ENCODE assay signal across 12 cellular contexts in the genomic region with DNA sequence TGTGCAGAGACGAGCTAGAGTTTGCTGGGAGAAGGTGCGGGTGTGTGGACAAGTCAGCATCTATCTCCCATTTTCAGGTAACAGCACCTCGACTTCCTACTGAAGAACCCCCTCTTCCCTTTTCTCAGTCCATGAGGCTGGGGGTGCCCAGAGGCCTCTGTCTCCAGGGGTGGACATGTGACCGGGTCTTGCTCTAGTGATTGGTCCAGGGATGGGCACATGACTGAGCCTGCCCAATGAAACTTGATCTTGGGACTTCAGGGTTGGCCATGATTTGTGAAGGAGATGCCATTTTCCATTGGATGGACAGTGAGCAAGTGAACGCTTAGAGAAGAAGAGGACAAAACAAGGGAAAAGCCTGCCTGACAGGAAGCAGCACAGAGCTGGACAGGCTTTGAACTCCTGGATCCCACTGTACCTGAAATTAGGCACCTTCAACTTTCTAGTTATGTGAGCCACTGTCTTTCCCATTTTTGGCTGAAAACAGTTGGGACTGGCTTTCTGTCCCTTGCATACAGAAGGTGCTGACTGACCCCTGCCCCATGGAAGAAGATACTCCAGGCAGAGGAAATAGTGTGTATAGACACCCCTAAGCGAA.
A peak's percentile ranks its signal among the peaks of the same experiment; 100 is the strongest.
DNase-seq lines count a peak whose midpoint lies in the region; ATAC-seq and TF ChIP-seq lines count a peak whose summit lies in the region.
"Had no signal": no experiment of that assay in that cellular context is flagged by ENCODE, and none has a peak within 500 bp of the region (broad histone marks: within the 10 kb centered on the region; RNA-seq: fewer than 3 reads in every experiment).

No MANE protein-coding gene starts in this region.

- H3K27ac ChIP-seq in heart left ventricle (peak overlapping the region in 7 of 12 donors; percentile 15 to 74 (median 59)), breast epithelium (peak overlapping the region; percentile 91 to 96), right lobe of liver (peak overlapping the region in 2 of 3 donors; percentile 48 to 75), upper lobe of left lung (peak overlapping the region in 3 of 4 donors; percentile 68 to 89 (median 79))
- no peak overlapping the region for H3K27ac ChIP-seq in CD8-positive, alpha-beta T cell (ENCODE audit: low read depth, low read length)

- TF ChIP-seq CTCF in heart left ventricle (IDR thresholded peaks at IDR 0.05) = no peak
- TF ChIP-seq CTCF in breast epithelium (IDR thresholded peaks at IDR 0.05) = no peak
- no peak for TF ChIP-seq CTCF in right lobe of liver (IDR thresholded peaks at IDR 0.05)
- TF ChIP-seq CTCF in upper lobe of left lung (IDR thresholded peaks at IDR 0.05) = no peak
- no peak for TF ChIP-seq CTCF in CD8-positive, alpha-beta T cell (IDR thresholded peaks at IDR 0.05)

- no peak overlapping the region for H3K4me3 ChIP-seq in heart left ventricle
- peak overlapping the region in 1 of 3 donors; percentile 32 for H3K4me3 ChIP-seq in breast epithelium
- H3K4me3 ChIP-seq in right lobe of liver = no peak overlapping the region
- no peak overlapping the region for H3K4me3 ChIP-seq in upper lobe of left lung
- H3K4me3 ChIP-seq in CD8-positive, alpha-beta T cell (ENCODE audit: low read depth, low read length) = no peak overlapping the region

- no peak for TF ChIP-seq POLR2A in heart left ventricle (IDR thresholded peaks at IDR 0.05)
- no peak for TF ChIP-seq POLR2A in breast epithelium (IDR thresholded peaks at IDR 0.05)
- no peak for TF ChIP-seq POLR2A in right lobe of liver (IDR thresholded peaks at IDR 0.05)
- no peak for TF ChIP-seq POLR2A in upper lobe of left lung (IDR thresholded peaks at IDR 0.05)

- TF ChIP-seq EP300 in upper lobe of left lung (IDR thresholded peaks at IDR 0.05) = no peak

- H3K27me3 ChIP-seq in heart left ventricle (no peaks in the 10 kb centered on the region), breast epithelium (no peaks in the 10 kb centered on the region), right lobe of liver (no peaks in the 10 kb centered on the region), upper lobe of left lung (no peaks in the 10 kb centered on the region)
- no peaks in the 10 kb centered on the region for H3K27me3 ChIP-seq in CD8-positive, alpha-beta T cell (ENCODE audit: insufficient read depth, low read length)

- H3K4me3 Mint-ChIP-seq in CD8-positive, alpha-beta T cell = no peak overlapping the region
- H3K4me3 Mint-ChIP-seq: activated CD8-positive, alpha-beta memory T cell treated with anti-CD3 and anti-CD28 coated beads, Interleukin-2, amount 10 ng/mL, durations not matched to agents 7 days and 5 days had no signal

- no peak overlapping the region for H3K27ac Mint-ChIP-seq in CD8-positive, alpha-beta T cell
- H3K27ac Mint-ChIP-seq: activated CD8-positive, alpha-beta memory T cell treated with anti-CD3 and anti-CD28 coated beads, Interleukin-2, amount 10 ng/mL, durations not matched to agents 7 days and 5 days had no signal

- H3K4me1 Mint-ChIP-seq in CD8-positive, alpha-beta T cell (ENCODE audit: low read depth) = no peaks in the 10 kb centered on the region

- peaks cover 0 to 4% (median 0%) of the 10 kb centered on the region in 12 donors for H3K9me3 ChIP-seq in heart left ventricle
- H3K9me3 ChIP-seq in breast epithelium = no peaks in the 10 kb centered on the region
- H3K9me3 ChIP-seq in right lobe of liver = no peaks in the 10 kb centered on the region
- no peaks in the 10 kb centered on the region for H3K9me3 ChIP-seq in upper lobe of left lung
- H3K9me3 ChIP-seq in CD8-positive, alpha-beta T cell (ENCODE audit: low read length) = no peaks in the 10 kb centered on the region

- DNase-seq in heart left ventricle (no peak), Right ventricle myocardium inferior (ENCODE audit: missing footprints) (no peak), breast epithelium (ENCODE audit: low spot score in 2 of 2) (no peak), right lobe of liver (no peak), upper lobe of left lung (no peak)
- DNase-seq in CD8-positive, alpha-beta T cell = no peak
- DNase-seq in stimulated activated CD4-positive, alpha-beta T cell treated with anti-CD3 and anti-CD28 coated beads, Interleukin-4, amount 100 ng/mL, for 24 hours = no peak
- DNase-seq: activated CD8-positive, alpha-beta memory T cell treated with anti-CD3 and anti-CD28 coated beads, Interleukin-2, amount 10 ng/mL, durations not matched to agents 7 days and 5 days; GDM1; stimulated activated CD4-positive, alpha-beta T cell treated with anti-CD3 and anti-CD28 coated beads, Interleukin-2, amount 100 ng/mL, for 48 hours; T-helper 1 cell had no signal

- peaks cover 6% of the 10 kb centered on the region for H3K27me3 Mint-ChIP-seq in CD8-positive, alpha-beta T cell (ENCODE audit: low read depth)

- ATAC-seq in heart left ventricle (no peak), Right ventricle myocardium inferior (no peak), right lobe of liver (peak in 1 of 4 donors; percentile 1), upper lobe of left lung (ENCODE audit: low FRiP score in 2 of 2) (peak in 1 of 2 donors; percentile 29), HG03097 (IDR thresholded peaks at IDR 0.05; ENCODE audit: low FRiP score, unreplicated experiment) (no peak)
- ATAC-seq in CD8-positive, alpha-beta T cell = no peak
- ATAC-seq: activated CD8-positive, alpha-beta memory T cell treated with anti-CD3 and anti-CD28 coated beads, Interleukin-2, amount 10 ng/mL, durations not matched to agents 7 days and 5 days had no signal

- intact Hi-C loops in heart left ventricle (cut with DNase I) = loop anchor here in 2 of 10 donors (5.0 to 10.0 kb wide), 2 partner anchors 61 to 121 kb away; partner anchors contain the start of gene CEBPB (in 1 of the 2)
- intact Hi-C loops in Right ventricle myocardium inferior (cut with DNase I) = loop anchor here (5.0 kb wide), 1 partner anchor 64 kb away; no protein-coding TSS in a partner anchor
- intact Hi-C loops in breast epithelium (cut with DNase I; ENCODE audit: low total_unique reads) = no loop called here
- intact Hi-C loops in right lobe of liver (cut with DNase I) = loop anchor here (10.0 kb wide), 2 partner anchors 51 to 61 kb away; no protein-coding TSS in a partner anchor
- intact Hi-C loops in CD8-positive, alpha-beta T cell (cut with DNase I, micrococcal nuclease) = no loop called here

- WGBS in heart left ventricle, 4 donors = 69 to 75% (median 74%) methylated on average over 6 of the region's 6 CpGs
- 77% methylated on average over 5 of the region's 6 CpGs for WGBS in right lobe of liver (ENCODE audit: insufficient coverage, low coverage, low lambda C conversion rate, missing lambda C conversion rate)
- 69 to 84% methylated on average over 5 to 6 of the region's 6 CpGs for WGBS in upper lobe of left lung, 2 donors

- H3K36me3 ChIP-seq in heart left ventricle = no peaks in the 10 kb centered on the region
- no peaks in the 10 kb centered on the region for H3K36me3 ChIP-seq in breast epithelium
- H3K36me3 ChIP-seq in right lobe of liver = no peaks in the 10 kb centered on the region
- H3K36me3 ChIP-seq in upper lobe of left lung = no peaks in the 10 kb centered on the region
- H3K36me3 ChIP-seq in CD8-positive, alpha-beta T cell (ENCODE audit: insufficient read depth, low read length) = no peaks in the 10 kb centered on the region

- POLR2A ChIA-PET in CD8-positive, alpha-beta T cell (lab: Charles Lee) = no interaction called here

- CTCF ChIA-PET in CD8-positive, alpha-beta T cell (lab: Charles Lee) = no interaction called here

- H3K4me1 ChIP-seq in heart left ventricle (peaks cover 1 to 49% (median 20%) of the 10 kb centered on the region in 12 donors), breast epithelium (peaks cover 9 to 18% of the 10 kb centered on the region in 2 donors), right lobe of liver (peaks cover 0 to 33% (median 12%) of the 10 kb centered on the region in 4 donors), upper lobe of left lung (peaks cover 30 to 55% (median 36%) of the 10 kb centered on the region in 4 donors)
- no peaks in the 10 kb centered on the region for H3K4me1 ChIP-seq in CD8-positive, alpha-beta T cell (ENCODE audit: insufficient read depth, low read length)

- H3K36me3 Mint-ChIP-seq in CD8-positive, alpha-beta T cell = no peaks in the 10 kb centered on the region

- peaks cover 6% of the 10 kb centered on the region for H3K9me3 Mint-ChIP-seq in CD8-positive, alpha-beta T cell

Comparison
In these comparisons a context has a peak if more than half of its experiments do, and no peak if none do; other contexts are left out.
1. intact Hi-C loops: an anchor here in Right ventricle myocardium inferior (5.0 kb wide) and right lobe of liver (10.0 kb wide); none called in breast epithelium and CD8-positive, alpha-beta T cell.